27 cellular contexts compared by ENCODE assay signal in genomic region chr15:72205273-72205672, GRCh38. TPM values are rescaled to one million over a fixed set of nuclear protein-coding genes. Genes with fewer than 3 reads are reported as not detected.
A peak's percentile ranks its signal among the peaks of the same experiment; 100 is the strongest.
DNase-seq lines count a peak whose midpoint lies in the region; TF ChIP-seq lines count a peak whose summit lies in the region.
"Had no signal": no experiment of that assay in that cellular context is flagged by ENCODE, and none has a peak within 500 bp of the region (broad histone marks: within the 10 kb centered on the region; RNA-seq: fewer than 3 reads in every experiment).

No MANE protein-coding gene starts in this region.

- H2AK5ac ChIP-seq in mesenchymal stem cell (ENCODE audit: low read length, severe bottlenecking): no peak overlapping the region

- no peak overlapping the region for H3K4me3 ChIP-seq in mesenchymal stem cell (ENCODE audit: insufficient read depth in 1 of 2, low read depth in 1 of 2, low read length in 2 of 2)
- H3K4me3 ChIP-seq: BLaER1, left lung, sigmoid colon had no signal

- peak overlapping the region; percentile 74 for H3K9ac ChIP-seq in mesenchymal stem cell (ENCODE audit: low read length)
- H3K9ac ChIP-seq: BLaER1 had no signal

- BruUV-seq in Calu3 (replicated peaks; lab: Mats Ljungman, UMichigan): TSS peak; percentile 3

- no peak overlapping the region for H2BK5ac ChIP-seq in mesenchymal stem cell (ENCODE audit: low read depth, low read length, poor library complexity, severe bottlenecking)

- H2BK120ac ChIP-seq in mesenchymal stem cell (ENCODE audit: low read depth, low read length): no peak overlapping the region

- H3K9me3 ChIP-seq in mesenchymal stem cell (ENCODE audit: control insufficient read depth, low read length): no peaks in the 10 kb centered on the region
- H3K9me3 ChIP-seq: BLaER1, left lung, sigmoid colon had no signal

- intact Hi-C loops in Calu3 (cut with micrococcal nuclease; ENCODE audit: unreplicated experiment): no loop called here

- peak; percentile 45 for DNase-seq in activated CD8-positive, alpha-beta memory T cell treated with anti-CD3 and anti-CD28 coated beads, Interleukin-2, amount 50 U/mL, for 48 hours
- no peak for DNase-seq in activated CD8-positive, alpha-beta memory T cell treated with anti-CD3 and anti-CD28 coated beads, Interleukin-2, amount 50 U/mL, for 4 hours
- DNase-seq in Calu3: no peak
- DNase-seq in activated naive CD8-positive, alpha-beta T cell treated with anti-CD3 and anti-CD28 coated beads for 36 hours: no peak
- DNase-seq in mesenchymal stem cell: no peak
- DNase-seq in pons (ENCODE audit: low spot score): no peak
- DNase-seq in amygdala (lab: John Stamatoyannopoulos, UW): no peak
- no peak for DNase-seq in C1 segment of cervical spinal cord (lab: John Stamatoyannopoulos, UW)
- DNase-seq: activated CD4-positive, alpha-beta T cell treated with anti-CD3 and anti-CD28 coated beads, Interleukin-2, amount 50 U/mL, for 1 hour; activated T-cell treated with anti-CD3 and anti-CD28 coated beads for 4 hours; GOT3; left lung; NCI-H1092 treated with DMSO at 0.1 percent for 48 hours; NCI-H2029 treated with DMSO at 0.1 percent for 48 hours; NCI-H345; NCI-H82; posterior cingulate gyrus; SHP77; sigmoid colon; stimulated activated CD4-positive, alpha-beta T cell treated with anti-CD3 and anti-CD28 coated beads, Interleukin-15, amount 100 ng/mL, for 24 hours; stimulated activated CD8-positive, alpha-beta memory T cell treated with anti-CD3 and anti-CD28 coated beads, Interleukin-4, amount 100 ng/mL, for 48 hours had no signal

- WGBS in mesenchymal stem cell: 92% methylated on average over 2 of the region's 2 CpGs

- H3K27ac Mint-ChIP-seq in Calu3 (ENCODE audit: unreplicated experiment): no peak overlapping the region
- peak overlapping the region; percentile 38 for H3K27ac Mint-ChIP-seq in activated naive CD8-positive, alpha-beta T cell treated with anti-CD3 and anti-CD28 coated beads for 36 hours

- no peak overlapping the region for H4K8ac ChIP-seq in mesenchymal stem cell (ENCODE audit: low read length)

- no peak overlapping the region for H2BK12ac ChIP-seq in mesenchymal stem cell (ENCODE audit: low read length in 2 of 2)

- peaks cover 94% of the 10 kb centered on the region for H3K36me3 Mint-ChIP-seq in Calu3 (ENCODE audit: insufficient read depth, unreplicated experiment)
- peaks cover 76% of the 10 kb centered on the region for H3K36me3 Mint-ChIP-seq in activated naive CD8-positive, alpha-beta T cell treated with anti-CD3 and anti-CD28 coated beads for 36 hours

- H3K27me3 ChIP-seq in mesenchymal stem cell (ENCODE audit: control insufficient read depth in 1 of 2, insufficient read depth in 1 of 2, low read length in 2 of 2): no peaks in the 10 kb centered on the region
- H3K27me3 ChIP-seq: BLaER1, left lung, sigmoid colon had no signal

- peaks cover 11% of the 10 kb centered on the region for H3K79me1 ChIP-seq in mesenchymal stem cell (replicated peaks; ENCODE audit: low read length, poor library complexity, severe bottlenecking)

- H3K4me3 Mint-ChIP-seq in Calu3 (ENCODE audit: low read depth, unreplicated experiment): no peak overlapping the region
- no peak overlapping the region for H3K4me3 Mint-ChIP-seq in activated naive CD8-positive, alpha-beta T cell treated with anti-CD3 and anti-CD28 coated beads for 36 hours
- H3K4me3 Mint-ChIP-seq: dendritic cell treated with granulocyte-macrophage colony-stimulating factor and Interleukin-4, amounts not matched to agents 40 ng/mL and 50 ng/mL, for 4 days had no signal

- H3K27ac ChIP-seq in mesenchymal stem cell (ENCODE audit: low read length, poor library complexity, severe bottlenecking): no peak overlapping the region
- H3K27ac ChIP-seq: BLaER1, HL-60, left lung, sigmoid colon had no signal

- no peak overlapping the region for H3K18ac ChIP-seq in mesenchymal stem cell (ENCODE audit: low read depth in 1 of 2, low read length in 2 of 2)

- H3K4ac ChIP-seq in mesenchymal stem cell (ENCODE audit: low read depth in 1 of 2, low read length in 2 of 2): no peak overlapping the region

- H3K4me2 ChIP-seq in mesenchymal stem cell (ENCODE audit: low read length, poor library complexity, severe bottlenecking): no peak overlapping the region
- H3K4me2 ChIP-seq: BLaER1 had no signal

- no peak for TF ChIP-seq CTCF in Calu3 (IDR thresholded peaks at IDR 0.05; ENCODE audit: unreplicated experiment)

- H3K23ac ChIP-seq in mesenchymal stem cell (ENCODE audit: low read length in 2 of 2): no peak overlapping the region

- H3K9me3 Mint-ChIP-seq in Calu3 (ENCODE audit: low read depth, unreplicated experiment): no peaks in the 10 kb centered on the region
- no peaks in the 10 kb centered on the region for H3K9me3 Mint-ChIP-seq in activated naive CD8-positive, alpha-beta T cell treated with anti-CD3 and anti-CD28 coated beads for 36 hours
- H3K9me3 Mint-ChIP-seq: dendritic cell treated with granulocyte-macrophage colony-stimulating factor and Interleukin-4, amounts not matched to agents 40 ng/mL and 50 ng/mL, for 4 days had no signal

- H3K27me3 Mint-ChIP-seq in Calu3 (ENCODE audit: unreplicated experiment): no peaks in the 10 kb centered on the region
- H3K27me3 Mint-ChIP-seq in activated naive CD8-positive, alpha-beta T cell treated with anti-CD3 and anti-CD28 coated beads for 36 hours: no peaks in the 10 kb centered on the region

- H3K36me3 ChIP-seq in mesenchymal stem cell (ENCODE audit: control insufficient read depth in 1 of 2, insufficient read depth in 2 of 2, low read depth in 1 of 2, low read length in 2 of 2): peaks cover 81 to 98% of the 10 kb centered on the region in 2 experiments

- no peak overlapping the region for H2AFZ ChIP-seq in mesenchymal stem cell (ENCODE audit: low read depth, low read length)

- peaks cover 22% of the 10 kb centered on the region for H3K4me1 ChIP-seq in mesenchymal stem cell (ENCODE audit: control insufficient read depth, insufficient read depth, low read depth, low read length)

- peaks cover 39% of the 10 kb centered on the region for H3K4me1 Mint-ChIP-seq in Calu3 (ENCODE audit: low read depth, unreplicated experiment)
- peaks cover 21% of the 10 kb centered on the region for H3K4me1 Mint-ChIP-seq in activated naive CD8-positive, alpha-beta T cell treated with anti-CD3 and anti-CD28 coated beads for 36 hours

- H4K91ac ChIP-seq in mesenchymal stem cell (ENCODE audit: low read length): no peak overlapping the region

- H3K14ac ChIP-seq in mesenchymal stem cell (ENCODE audit: low read length in 2 of 2): no peak overlapping the region

- no peak overlapping the region for H2BK15ac ChIP-seq in mesenchymal stem cell (ENCODE audit: low read depth, poor library complexity, severe bottlenecking)

- CTCF ChIA-PET in Calu3 (lab: Charles Lee): no interaction called here

RNA-seq across cellular contexts. Expression of gene GRAMD2A, which starts 7.7 kb away (rescaled TPM):
- total RNA-seq in Calu3 (2022): 0.95 and 2.2 TPM in 2 replicates
- not detected for total RNA-seq in activated naive CD8-positive, alpha-beta T cell treated with anti-CD3 and anti-CD28 coated beads for 36 hours
- polyA plus RNA-seq in mesenchymal stem cell (2013, experiment 1 of 2): not detected
- polyA plus RNA-seq in mesenchymal stem cell (2013, experiment 2 of 2): 0.07 TPM
- total RNA-seq: HepG2, mononuclear cell, OCI-LY7 had no signal

RNA-seq across cellular contexts. Expression of gene PKM, which starts 25.7 kb away (rescaled TPM):
- total RNA-seq in Calu3 (2022): 1,874 and 1,922 TPM in 2 replicates
- 1,000 to 10,000 TPM; 2,301 to 2,323 TPM for total RNA-seq in activated naive CD8-positive, alpha-beta T cell treated with anti-CD3 and anti-CD28 coated beads for 36 hours
- 999 TPM for polyA plus RNA-seq in mesenchymal stem cell (2013, experiment 1 of 2)
- polyA plus RNA-seq in mesenchymal stem cell (2013, experiment 2 of 2): 982 TPM
